ENCODE assay signal across 8 cellular contexts in genomic region chr9:112751059-112751795, GRCh38. TPM values are rescaled to one million over a fixed set of nuclear protein-coding genes. Genes with fewer than 3 reads are reported as not detected.
A peak's percentile ranks its signal among the peaks of the same experiment; 100 is the strongest.
DNase-seq lines count a peak whose midpoint lies in the region; ATAC-seq and TF ChIP-seq lines count a peak whose summit lies in the region.

No MANE protein-coding gene starts in this region.

- H3K9me3 Mint-ChIP-seq in naive thymus-derived CD4-positive, alpha-beta T cell, result no peaks in the 10 kb centered on the region

- intact Hi-C loops in OCI-LY7 (cut with micrococcal nuclease; ENCODE audit: unreplicated experiment), result loop anchor here (1.0 to 10.0 kb wide), 4 partner anchors 24 to 1266 kb away; partner anchors contain the start of genes ECPAS and UGCG
- intact Hi-C loops in naive thymus-derived CD4-positive, alpha-beta T cell (cut with micrococcal nuclease), result loop anchor here (1.0 to 10.0 kb wide), 9 partner anchors 42 to 1266 kb away; partner anchors contain the start of genes UGCG (in 2 of the 2), DNAJC25 (in 1 of the 2), ECPAS (in 1 of the 2) and HSDL2 (in 1 of the 2)
- intact Hi-C loops in tibial artery (cut with DNase I; ENCODE audit: low total_unique reads), result no loop called here

- no peaks in the 10 kb centered on the region; the same call in 1 of the 2 replicates for H4K20me1 ChIP-seq in OCI-LY7 (ENCODE audit: insufficient read depth, low read length)

- peaks cover 0 to 4% (median 0%) of the 10 kb centered on the region in 5 donors for H3K27me3 Mint-ChIP-seq in naive thymus-derived CD4-positive, alpha-beta T cell

- H3K4me1 Mint-ChIP-seq in naive thymus-derived CD4-positive, alpha-beta T cell, result peaks cover 49 to 76% (median 70%) of the 10 kb centered on the region in 7 donors

- H3K4me3 Mint-ChIP-seq in naive thymus-derived CD4-positive, alpha-beta T cell, result peak overlapping the region; percentile 84 to 93 (median 89)

- CTCF ChIA-PET in OCI-LY7 (lab: Charles Lee; ENCODE audit: unreplicated experiment), result interaction anchor here (0.5 kb wide), 1 partner anchor 1264 kb away, joined by 5 read pairs; no protein-coding TSS in a partner anchor
- CTCF ChIA-PET in naive thymus-derived CD4-positive, alpha-beta T cell (lab: Charles Lee), result interaction anchor here (1.1 kb wide), 1 partner anchor 31 kb away, joined by 3 read pairs; no protein-coding TSS in a partner anchor

- no peaks in the 10 kb centered on the region for H3K9me2 ChIP-seq in OCI-LY7 (ENCODE audit: insufficient read depth, low read length)

- H3K27ac ChIP-seq in OCI-LY7 (ENCODE audit: low read depth, low read length, poor library complexity, severe bottlenecking) (peak overlapping the region; percentile 29), tibial artery (peak overlapping the region; percentile 83 to 92)
- H3K27ac ChIP-seq in naive thymus-derived CD4-positive, alpha-beta T cell (ENCODE audit: low read depth, low read length), result peak overlapping the region; percentile 68

- peak overlapping the region; percentile 43 to 90 (median 80) for H3K27ac Mint-ChIP-seq in naive thymus-derived CD4-positive, alpha-beta T cell

- H3K9me3 ChIP-seq in OCI-LY7 (ENCODE audit: low read length) (no peaks in the 10 kb centered on the region), tibial artery (no peaks in the 10 kb centered on the region)
- H3K9me3 ChIP-seq in naive thymus-derived CD4-positive, alpha-beta T cell (ENCODE audit: control insufficient read depth in 2 of 3, low read length in 3 of 3), result no peaks in the 10 kb centered on the region

- peaks cover 8% of the 10 kb centered on the region; the same call in 1 of the 2 replicates for H3K79me2 ChIP-seq in OCI-LY7 (ENCODE audit: insufficient read depth, low read depth, low read length)

- ATAC-seq in GM19467 (IDR thresholded peaks at IDR 0.05; ENCODE audit: unreplicated experiment), result peak; percentile 33
- peak; percentile 7 for ATAC-seq in naive thymus-derived CD4-positive, alpha-beta T cell

- H3K27me3 ChIP-seq in naive thymus-derived CD4-positive, alpha-beta T cell (ENCODE audit: control insufficient read depth in 2 of 2, insufficient read depth in 2 of 2, low read length in 2 of 2), result no peaks in the 10 kb centered on the region
- H3K27me3 ChIP-seq in tibial artery, result no peaks in the 10 kb centered on the region

- TF ChIP-seq CTCF in OCI-LY7 (conservative IDR thresholded peaks at IDR 0.05; ENCODE audit: low read length) (no peak), tibial artery (IDR thresholded peaks at IDR 0.05) (no peak)

- H3K36me3 ChIP-seq in OCI-LY7 (ENCODE audit: insufficient read depth, low read length), result no peaks in the 10 kb centered on the region
- peaks cover 0 to 4% (median 0%) of the 10 kb centered on the region in 3 experiments for H3K36me3 ChIP-seq in naive thymus-derived CD4-positive, alpha-beta T cell (ENCODE audit: control insufficient read depth in 2 of 3, insufficient read depth in 3 of 3, low read length in 3 of 3)
- no peaks in the 10 kb centered on the region for H3K36me3 ChIP-seq in tibial artery

- peak; percentile 66 for DNase-seq in COLO668 (lab: John Stamatoyannopoulos, UW; ENCODE audit: unreplicated experiment)
- DNase-seq in HK-2 (ENCODE audit: unreplicated experiment), result peak; percentile 72
- DNase-seq in OCI-LY7 (ENCODE audit: low spot score), result peak; percentile 81
- peak; percentile 13 for DNase-seq in activated T-helper 9 cell treated with anti-CD3 and anti-CD28 coated beads, Interleukin-2, amount 50 U/mL, for 16 hours (ENCODE audit: low read depth)
- DNase-seq in fibroblast of peridontal ligament (ENCODE audit: extremely low read depth), result peak; percentile 61
- peak in 8 of 9 donors; percentile 10 to 45 (median 22) for DNase-seq in naive thymus-derived CD4-positive, alpha-beta T cell
- peak; percentile 50 to 74 for DNase-seq in tibial artery

- H3K4me2 ChIP-seq in OCI-LY7 (ENCODE audit: low read length), result peak overlapping the region; percentile 84

- POLR2A ChIA-PET in OCI-LY7 (lab: Charles Lee), result interaction anchor here (0.6 to 3.0 kb wide), 5 partner anchors 9 to 94 kb away, joined by 3 to 17 read pairs (median 5); partner anchors contain the start of gene INIP
- POLR2A ChIA-PET in naive thymus-derived CD4-positive, alpha-beta T cell (lab: Charles Lee), result interaction anchor here (0.5 to 6.7 kb wide), 4 partner anchors 33 to 1120 kb away, joined by 3 to 45 read pairs (median 6); partner anchors contain the start of genes DNAJC25, INIP and KIAA1958

- no TSS peak for BruUV-seq in OCI-LY7 (replicated peaks; lab: Mats Ljungman, UMichigan)

- H3K36me3 Mint-ChIP-seq in naive thymus-derived CD4-positive, alpha-beta T cell, result peaks cover 0 to 9% (median 0%) of the 10 kb centered on the region in 5 donors

- H3K4me1 ChIP-seq in OCI-LY7 (ENCODE audit: insufficient read depth, low read length, poor library complexity, severe bottlenecking), result peaks cover 35% of the 10 kb centered on the region
- H3K4me1 ChIP-seq in naive thymus-derived CD4-positive, alpha-beta T cell (ENCODE audit: control insufficient read depth in 2 of 2, insufficient read depth in 2 of 2, low read length in 2 of 2), result peaks cover 51 to 53% of the 10 kb centered on the region in 2 donors
- peaks cover 0 to 58% (median 40%) of the 10 kb centered on the region in 4 donors for H3K4me1 ChIP-seq in tibial artery

- H2AFZ ChIP-seq in OCI-LY7 (ENCODE audit: low read length), result peak overlapping the region; percentile 62; the same call in 1 of the 2 replicates

- H3K4me3 ChIP-seq in OCI-LY7 (ENCODE audit: low read depth, low read length, poor library complexity, severe bottlenecking), result peak overlapping the region; percentile 99
- peak overlapping the region; percentile 70 for H3K4me3 ChIP-seq in naive thymus-derived CD4-positive, alpha-beta T cell (ENCODE audit: low read length)
- H3K4me3 ChIP-seq in tibial artery, result peak overlapping the region; percentile 94 to 97

RNA-seq across cellular contexts. Expression of gene SNX30, which starts 0.7 kb away (rescaled TPM):
- total RNA-seq in OCI-LY7 (2014; rRNA removed; shearing (Covaris generic)), result 14.2 and 19.8 TPM in 2 replicates
- 13.5 and 17.1 TPM in 2 replicates for total RNA-seq in OCI-LY7 (2022)
- total RNA-seq in naive thymus-derived CD4-positive, alpha-beta T cell, result 10 to 100 TPM in 1 of 5 experiments, 1 to 10 TPM in 4; 6.6 to 15.8 (median 9.2) TPM
- polyA plus RNA-seq in naive thymus-derived CD4-positive, alpha-beta T cell, result 1 to 10 TPM in 1 of 2 donors, under 1 TPM in 1; 0.98 to 1.8 TPM

RNA-seq across cellular contexts. Expression of gene INIP, which starts 33.3 kb away (rescaled TPM):
- total RNA-seq in OCI-LY7 (2014; rRNA removed; shearing (Covaris generic)), result 23.2 and 27.0 TPM in 2 replicates
- 34.4 and 34.5 TPM in 2 replicates for total RNA-seq in OCI-LY7 (2022)
- total RNA-seq in naive thymus-derived CD4-positive, alpha-beta T cell, result 10 to 100 TPM; 13.8 to 35.0 (median 28.3) TPM
- polyA plus RNA-seq in naive thymus-derived CD4-positive, alpha-beta T cell, result 10 to 100 TPM; 51.5 to 63.1 TPM

Comparison
In these comparisons a context has a peak if more than half of its experiments do, and no peak if none do; other contexts are left out.
1. Peak in every context shown above with its lines: DNase-seq, ATAC-seq, H3K4me3 ChIP-seq and H3K27ac ChIP-seq.
2. DNase-seq: peak in every context shown above with its lines; median percentile 81 in OCI-LY7; 72 in HK-2; 66 in COLO668; 62 in tibial artery; 61 in fibroblast of peridontal ligament; 22 in naive thymus-derived CD4-positive, alpha-beta T cell; 13 in activated T-helper 9 cell treated with anti-CD3 and anti-CD28 coated beads, Interleukin-2, amount 50 U/mL, for 16 hours.
3. H3K27ac ChIP-seq: peak in every context shown above with its lines; median percentile 88 in tibial artery; 68 in naive thymus-derived CD4-positive, alpha-beta T cell; 29 in OCI-LY7.